15 cellular contexts compared by ENCODE assay signal in genomic region chr5:163106098-163106497, GRCh38.
A peak's percentile ranks its signal among the peaks of the same experiment; 100 is the strongest.
DNase-seq lines count a peak whose midpoint lies in the region; ATAC-seq lines count a peak whose summit lies in the region.
"Had no signal": no experiment of that assay in that cellular context is flagged by ENCODE, and none has a peak within 500 bp of the region (broad histone marks: within the 10 kb centered on the region; RNA-seq: fewer than 3 reads in every experiment).

No MANE protein-coding gene starts in this region.

- DNase-seq in caudate nucleus (lab: John Stamatoyannopoulos, UW) (no peak), NCI-H187 treated with DMSO at 0.1 percent for 48 hours (lab: John Stamatoyannopoulos, UW) (no peak), occipital lobe (lab: John Stamatoyannopoulos, UW) (no peak)
- no peak for DNase-seq in stimulated activated naive B cell treated with anti-CD40 and anti-IgM and Interleukin-4, amounts not matched to agents 10 μg/mL and 1 μg/mL and 100 μg/mL, for 72 hours
- DNase-seq: activated CD4-positive, alpha-beta T cell treated with anti-CD3 and anti-CD28 coated beads, Interleukin-2, amount 10 ng/mL, durations not matched to agents 7 days and 5 days; activated naive CD8-positive, alpha-beta T cell treated with anti-CD3 and anti-CD28 coated beads, Interleukin-2, amount 10 ng/mL, durations not matched to agents 7 days and 5 days; activated T-cell treated with anti-CD3 and anti-CD28 coated beads, Interleukin-2, amount 50 U/mL, for 24 hours; foreskin melanocyte; HFFc6; Karpas-422; natural killer cell had no signal

- H3K36me3 Mint-ChIP-seq in stimulated activated naive B cell treated with anti-CD40 and anti-IgM and Interleukin-4, amounts not matched to agents 10 μg/mL and 1 μg/mL and 100 μg/mL, for 72 hours = no peaks in the 10 kb centered on the region
- H3K36me3 Mint-ChIP-seq: activated naive CD8-positive, alpha-beta T cell treated with anti-CD3 and anti-CD28 coated beads, Interleukin-2, amount 10 ng/mL, durations not matched to agents 7 days and 5 days; natural killer cell had no signal

- peaks cover 0 to 3% of the 10 kb centered on the region in 2 donors for H3K9me3 Mint-ChIP-seq in stimulated activated naive B cell treated with anti-CD40 and anti-IgM and Interleukin-4, amounts not matched to agents 10 μg/mL and 1 μg/mL and 100 μg/mL, for 72 hours

- H3K4me3 Mint-ChIP-seq in stimulated activated naive B cell treated with anti-CD40 and anti-IgM and Interleukin-4, amounts not matched to agents 10 μg/mL and 1 μg/mL and 100 μg/mL, for 72 hours = no peak overlapping the region
- H3K4me3 Mint-ChIP-seq: activated CD4-positive, alpha-beta T cell treated with anti-CD3 and anti-CD28 coated beads, Interleukin-2, amount 10 ng/mL, durations not matched to agents 7 days and 5 days; activated naive CD8-positive, alpha-beta T cell treated with anti-CD3 and anti-CD28 coated beads, Interleukin-2, amount 10 ng/mL, durations not matched to agents 7 days and 5 days; activated T-cell treated with anti-CD3 and anti-CD28 coated beads, Interleukin-2, amount 50 U/mL, for 24 hours; central memory CD8-positive, alpha-beta T cell; HFFc6; natural killer cell had no signal

- H3K27me3 Mint-ChIP-seq in stimulated activated naive B cell treated with anti-CD40 and anti-IgM and Interleukin-4, amounts not matched to agents 10 μg/mL and 1 μg/mL and 100 μg/mL, for 72 hours = no peaks in the 10 kb centered on the region
- H3K27me3 Mint-ChIP-seq: activated CD4-positive, alpha-beta T cell treated with anti-CD3 and anti-CD28 coated beads, Interleukin-2, amount 10 ng/mL, durations not matched to agents 7 days and 5 days; activated naive CD8-positive, alpha-beta T cell treated with anti-CD3 and anti-CD28 coated beads, Interleukin-2, amount 10 ng/mL, durations not matched to agents 7 days and 5 days; activated T-cell treated with anti-CD3 and anti-CD28 coated beads, Interleukin-2, amount 50 U/mL, for 24 hours; central memory CD8-positive, alpha-beta T cell had no signal

- H3K27ac ChIP-seq in caudate nucleus (ENCODE audit: low read depth, low read length) = peak overlapping the region; percentile 49

- H3K27ac Mint-ChIP-seq in stimulated activated naive B cell treated with anti-CD40 and anti-IgM and Interleukin-4, amounts not matched to agents 10 μg/mL and 1 μg/mL and 100 μg/mL, for 72 hours = no peak overlapping the region
- H3K27ac Mint-ChIP-seq: activated CD4-positive, alpha-beta T cell treated with anti-CD3 and anti-CD28 coated beads, Interleukin-2, amount 10 ng/mL, durations not matched to agents 7 days and 5 days; activated naive CD8-positive, alpha-beta T cell treated with anti-CD3 and anti-CD28 coated beads, Interleukin-2, amount 10 ng/mL, durations not matched to agents 7 days and 5 days; activated T-cell treated with anti-CD3 and anti-CD28 coated beads, Interleukin-2, amount 50 U/mL, for 24 hours; HFFc6; natural killer cell had no signal

- ATAC-seq in GM18870 (IDR thresholded peaks at IDR 0.05; ENCODE audit: unreplicated experiment) (peak; percentile 78), GM21619 (IDR thresholded peaks at IDR 0.05; ENCODE audit: unreplicated experiment) (peak; percentile 51), HG03439 (IDR thresholded peaks at IDR 0.05; ENCODE audit: unreplicated experiment) (peak; percentile 75)
- ATAC-seq in stimulated activated naive B cell treated with anti-CD40 and anti-IgM and Interleukin-4, amounts not matched to agents 10 μg/mL and 1 μg/mL and 100 μg/mL, for 72 hours (replicated peaks) = no peak
- ATAC-seq: natural killer cell had no signal

- H3K4me1 Mint-ChIP-seq in stimulated activated naive B cell treated with anti-CD40 and anti-IgM and Interleukin-4, amounts not matched to agents 10 μg/mL and 1 μg/mL and 100 μg/mL, for 72 hours = no peaks in the 10 kb centered on the region
- H3K4me1 Mint-ChIP-seq: activated CD4-positive, alpha-beta T cell treated with anti-CD3 and anti-CD28 coated beads, Interleukin-2, amount 10 ng/mL, durations not matched to agents 7 days and 5 days; activated naive CD8-positive, alpha-beta T cell treated with anti-CD3 and anti-CD28 coated beads, Interleukin-2, amount 10 ng/mL, durations not matched to agents 7 days and 5 days; central memory CD8-positive, alpha-beta T cell; natural killer cell had no signal

Comparison
In these comparisons a context has a peak if more than half of its experiments do, and no peak if none do; other contexts are left out.
1. ATAC-seq: peak in GM18870 (single experiment), GM21619 (single experiment) and HG03439 (single experiment); none in stimulated activated naive B cell treated with anti-CD40 and anti-IgM and Interleukin-4, amounts not matched to agents 10 μg/mL and 1 μg/mL and 100 μg/mL, for 72 hours (0 of 2).